Comparison of ENCODE assay signal across 21 cellular contexts in the genomic region with DNA sequence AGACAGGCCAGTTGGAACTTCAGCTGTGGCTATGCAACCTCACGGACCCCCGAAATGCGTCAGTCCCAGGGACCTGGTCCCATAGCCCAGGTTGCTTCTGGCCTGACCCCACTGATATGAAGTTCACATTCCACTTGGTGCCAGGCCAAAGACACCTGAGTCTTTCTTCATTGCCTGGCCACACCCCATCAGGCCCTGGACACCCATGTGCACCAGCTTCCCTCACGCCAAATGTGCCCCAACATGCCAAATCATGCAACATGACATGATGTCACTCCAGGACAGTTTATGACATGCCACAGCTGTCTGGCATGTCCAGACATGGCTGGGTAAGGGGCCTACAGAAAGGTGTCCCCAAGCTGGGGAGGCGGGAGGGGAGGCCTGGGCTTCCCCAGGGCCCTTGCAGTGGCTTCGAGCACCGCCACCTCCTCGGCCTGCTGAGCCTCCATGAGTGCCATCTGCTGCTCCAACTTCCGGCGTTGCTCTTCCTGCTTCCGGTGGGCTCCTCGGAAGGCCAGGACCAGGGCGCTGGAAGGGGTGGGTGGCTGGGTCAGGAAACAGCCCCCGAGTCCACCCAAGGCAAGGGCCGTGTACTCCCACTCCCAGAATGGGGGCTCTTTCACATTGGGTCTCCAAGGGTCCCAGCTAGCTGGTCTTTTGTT. TPM values are rescaled to one million over a fixed set of nuclear protein-coding genes. Genes with fewer than 3 reads are reported as not detected.
DNase-seq lines count a peak whose midpoint lies in the region; TF ChIP-seq lines count a peak whose summit lies in the region.
"Had no signal": no experiment of that assay in that cellular context is flagged by ENCODE, and none has a peak within 500 bp of the region (broad histone marks: within the 10 kb centered on the region; RNA-seq: fewer than 3 reads in every experiment).

No MANE protein-coding gene starts in this region.

- H3K27me3 ChIP-seq in Peyer's patch (no peaks in the 10 kb centered on the region), transverse colon (no peaks in the 10 kb centered on the region)
- H3K27me3 ChIP-seq: ovary, upper lobe of right lung had no signal

- intact Hi-C loops in transverse colon (cut with DNase I; ENCODE audit: low total_unique reads) = no loop called here

- H3K4me3 ChIP-seq in Peyer's patch = no peak overlapping the region
- no peak overlapping the region for H3K4me3 ChIP-seq in transverse colon
- H3K4me3 ChIP-seq: ovary, upper lobe of right lung had no signal

- DNase-seq in Peyer's patch (peak in 2 of 3 donors; percentile 47 to 82), epithelial cell of prostate (ENCODE audit: low read depth, low spot score) (no peak), transverse colon (peak; percentile 77), KG1 (lab: John Stamatoyannopoulos, UW) (no peak), HEK293T (ENCODE audit: extremely low spot score) (no peak)
- DNase-seq: activated CD4-positive, alpha-beta T cell treated with anti-CD3 and anti-CD28 coated beads, Interleukin-2, amount 10 ng/mL, durations not matched to agents 7 days and 5 days; activated CD8-positive, alpha-beta memory T cell treated with anti-CD3 and anti-CD28 coated beads, Interleukin-2, amount 50 U/mL, for 4 hours; activated effector memory CD4-positive, alpha-beta T cell treated with anti-CD3 and anti-CD28 coated beads, Interleukin-2, amount 50 U/mL, for 16 hours; AML-193; CD8-positive, alpha-beta memory T cell; GF-D8; hypothalamus; kidney; NCI-H146; NCI-H2171 treated with DMSO at 0.1 percent for 48 hours; NCI-H526; ovary; SHP77; stimulated activated CD8-positive, alpha-beta memory T cell treated with anti-CD3 and anti-CD28 coated beads, Interleukin-4, amount 100 ng/mL, for 48 hours; upper lobe of right lung had no signal

- H3K4me1 ChIP-seq in Peyer's patch (peaks cover 7 to 31% (median 9%) of the 10 kb centered on the region in 4 donors), transverse colon (peaks cover 21 to 32% (median 29%) of the 10 kb centered on the region in 4 donors)

- POLR2A ChIA-PET in HEK293T (lab: Yijun Ruan, JAX) = interaction anchor here (0.9 to 2.8 kb wide), 6 partner anchors 9 to 34 kb away, joined by 3 to 11 read pairs (median 5); a partner anchor contains a TSS

- 78% methylated on average over 12 of the region's 15 CpGs; no CpG with 5 or more reads in 1 of the 2 donors for WGBS in transverse colon (ENCODE audit: low coverage in 1 of 2), 2 donors

- in situ Hi-C loops in transverse colon (cut with MboI; ENCODE audit: low pct_ligation_motif_present in 1 of 4, low pct_unique_long_range_greater_than_20kb in 1 of 4, low sequenced_read_pairs in 3 of 4) = no loop called here

- CTCF ChIA-PET in HEK293T (lab: Yijun Ruan, JAX) = interaction anchor here (0.6 to 1.4 kb wide), 3 partner anchors 11 to 28 kb away, joined by 3 to 9 read pairs (median 5); no protein-coding TSS in a partner anchor

- TF ChIP-seq EP300 in transverse colon (IDR thresholded peaks at IDR 0.05; ENCODE audit: low read depth) = no peak

- H3K9me3 ChIP-seq in Peyer's patch (no peaks in the 10 kb centered on the region), transverse colon (no peaks in the 10 kb centered on the region)
- H3K9me3 ChIP-seq: ovary, upper lobe of right lung had no signal

- TF ChIP-seq POLR2A in Peyer's patch (IDR thresholded peaks at IDR 0.05) (no peak), transverse colon (IDR thresholded peaks at IDR 0.05) (no peak)

- H3K36me3 ChIP-seq in Peyer's patch (no peaks in the 10 kb centered on the region), transverse colon (no peaks in the 10 kb centered on the region)
- H3K36me3 ChIP-seq: ovary, upper lobe of right lung had no signal

- H3K27ac ChIP-seq in Peyer's patch = peak overlapping the region in 1 of 4 donors; percentile 79
- H3K27ac ChIP-seq in epithelial cell of prostate = peak overlapping the region; percentile 84
- peak overlapping the region in 2 of 4 donors; percentile 60 to 95 for H3K27ac ChIP-seq in transverse colon
- H3K27ac ChIP-seq: HL-60, ovary, upper lobe of right lung had no signal

- no peak for TF ChIP-seq CTCF in Peyer's patch (IDR thresholded peaks at IDR 0.05)
- TF ChIP-seq CTCF in transverse colon (IDR thresholded peaks at IDR 0.05) = no peak

TF ChIP-seq in HEK293T, 16 proteins besides CTCF, POLR2A, EP300 and RAD21:
- no peak for TF ChIP-seq BHLHE40 (IDR thresholded peaks at IDR 0.05; ENCODE audit: borderline replicate concordance)
- no peak for TF ChIP-seq SUZ12 (IDR thresholded peaks at IDR 0.05)
- TF ChIP-seq ELF4 (IDR thresholded peaks at IDR 0.05) = no peak
- no peak for TF ChIP-seq L3MBTL2 (conservative IDR thresholded peaks at IDR 0.05)
- no peak for TF ChIP-seq ARNT (IDR thresholded peaks at IDR 0.05)
- no peak for TF ChIP-seq FOXK2 (IDR thresholded peaks at IDR 0.05)
- no peak for TF ChIP-seq FOXA1 (IDR thresholded peaks at IDR 0.05)
- TF ChIP-seq FOXM1 (IDR thresholded peaks at IDR 0.05; ENCODE audit: borderline replicate concordance) = no peak
- no peak for TF ChIP-seq CTBP1 (IDR thresholded peaks at IDR 0.05; ENCODE audit: borderline replicate concordance)
- no peak for TF ChIP-seq NFRKB (IDR thresholded peaks at IDR 0.05)
- TF ChIP-seq ZNF384 (IDR thresholded peaks at IDR 0.05) = no peak
- TF ChIP-seq, protein P1, sequence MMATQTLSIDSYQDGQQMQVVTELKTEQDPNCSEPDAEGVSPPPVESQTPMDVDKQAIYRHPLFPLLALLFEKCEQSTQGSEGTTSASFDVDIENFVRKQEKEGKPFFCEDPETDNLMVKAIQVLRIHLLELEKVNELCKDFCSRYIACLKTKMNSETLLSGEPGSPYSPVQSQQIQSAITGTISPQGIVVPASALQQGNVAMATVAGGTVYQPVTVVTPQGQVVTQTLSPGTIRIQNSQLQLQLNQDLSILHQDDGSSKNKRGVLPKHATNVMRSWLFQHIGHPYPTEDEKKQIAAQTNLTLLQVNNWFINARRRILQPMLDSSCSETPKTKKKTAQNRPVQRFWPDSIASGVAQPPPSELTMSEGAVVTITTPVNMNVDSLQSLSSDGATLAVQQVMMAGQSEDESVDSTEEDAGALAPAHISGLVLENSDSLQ (IDR thresholded peaks at IDR 0.05) = no peak
- TF ChIP-seq HDGF (IDR thresholded peaks at IDR 0.05; ENCODE audit: borderline replicate concordance) = no peak
- TF ChIP-seq TARDBP (IDR thresholded peaks at IDR 0.05) = no peak
- no peak for TF ChIP-seq LEF1 (IDR thresholded peaks at IDR 0.05; ENCODE audit: borderline replicate concordance)
- no peak for TF ChIP-seq SP1 (IDR thresholded peaks at IDR 0.05)

RNA-seq across cellular contexts. Expression of a gene that starts 4.3 kb away (rescaled TPM):
- total RNA-seq in Peyer's patch (100 to 1,000 TPM in 3 of 4 donors, 10 to 100 TPM in 1; 42.1 to 217 (median 142) TPM), transverse colon (100 to 1,000 TPM; 156 to 362 (median 206) TPM)

RNA-seq across cellular contexts. Expression of a gene that starts 14.5 kb away (rescaled TPM):
- total RNA-seq in Peyer's patch (10 to 100 TPM in 1 of 4 donors, 1 to 10 TPM in 3; 1.6 to 11.6 (median 2.5) TPM), transverse colon (1 to 10 TPM in 1 of 4 donors, under 1 TPM in 2, not detected in 1; 0.79 to 1.2 (median 0.96) TPM)

RNA-seq across cellular contexts. Expression of a gene that starts 17.2 kb away (rescaled TPM):
- 100 to 1,000 TPM in 1 of 4 donors, 10 to 100 TPM in 3; 51.8 to 174 (median 59.2) TPM for total RNA-seq in Peyer's patch
- total RNA-seq in transverse colon = 100 to 1,000 TPM in 1 of 4 donors, 10 to 100 TPM in 3; 56.2 to 364 (median 80.2) TPM

RNA-seq across cellular contexts. Expression of a gene that starts 24.0 kb away (rescaled TPM):
- total RNA-seq in Peyer's patch (10 to 100 TPM in 3 of 4 donors, 1 to 10 TPM in 1; 8.3 to 38.5 (median 30.8) TPM), transverse colon (10 to 100 TPM in 3 of 4 donors, 1 to 10 TPM in 1; 4.8 to 42.6 (median 29.9) TPM)

RNA-seq across cellular contexts. Expression of a gene that starts 31.7 kb away (rescaled TPM):
- total RNA-seq in Peyer's patch (1 to 10 TPM in 1 of 4 donors, under 1 TPM in 2, not detected in 1; 0.18 to 1.3 (median 0.95) TPM), transverse colon (under 1 TPM in 2 of 4 donors, not detected in 2; 0.20 to 0.48 TPM)

Comparison
In these comparisons a context has a peak if more than half of its experiments do, and no peak if none do; other contexts are left out.
1. DNase-seq: peak in Peyer's patch (2 of 3) and transverse colon (single experiment); none in epithelial cell of prostate (single experiment), KG1 (single experiment) and HEK293T (single experiment).